In the genomic region with DNA sequence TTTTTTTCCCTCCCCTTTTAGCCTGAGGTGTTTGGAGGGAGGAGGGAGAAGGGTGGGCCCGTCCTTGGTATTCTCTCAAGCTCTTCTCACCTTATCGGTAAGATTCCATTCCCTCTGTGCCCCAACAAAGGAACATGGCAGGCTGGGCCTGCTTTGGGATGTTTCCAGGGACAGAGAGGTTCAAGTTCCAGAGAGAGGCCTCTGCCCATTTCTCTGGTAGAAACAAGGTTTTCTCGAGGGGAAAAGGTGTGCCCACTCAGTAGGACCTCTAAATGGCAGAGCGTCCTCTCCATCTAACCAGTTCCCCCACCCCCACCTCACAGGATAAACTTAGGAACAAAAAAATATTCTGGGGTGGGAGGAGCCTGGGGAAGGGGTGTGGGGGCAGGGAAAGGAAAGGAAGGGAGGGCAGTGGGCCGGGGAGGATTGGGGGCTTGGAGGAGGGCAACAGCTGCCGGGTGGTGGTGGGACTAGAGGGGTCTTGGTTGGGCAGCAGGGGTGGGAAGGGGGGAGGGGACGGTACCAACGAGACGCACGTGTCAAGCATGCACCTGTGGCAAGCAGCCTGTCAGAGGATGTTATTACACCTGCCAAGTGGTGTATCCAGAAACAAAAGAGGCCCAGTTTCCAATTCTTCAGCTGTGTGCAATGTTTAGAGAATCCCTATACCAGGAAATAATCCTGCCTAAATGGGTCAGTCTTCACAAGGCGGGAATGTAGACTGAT, we compare ENCODE assay signal across 8 cellular contexts. TPM values are rescaled to one million over a fixed set of nuclear protein-coding genes. Genes with fewer than 3 reads are reported as not detected.
DNase-seq lines count a peak whose midpoint lies in the region; ATAC-seq and TF ChIP-seq lines count a peak whose summit lies in the region.

No MANE protein-coding gene starts in this region.

- peak overlapping the region; percentile 98 for H3K4me3 Mint-ChIP-seq in activated T-cell treated with anti-CD3 and anti-CD28 coated beads, Interleukin-2, amount 50 U/mL, for 4 hours

- in situ Hi-C loops in GM13976 (cut with MboI; ENCODE audit: low sequenced_read_pairs, unreplicated experiment) = no loop called here

- peaks cover 46% of the 10 kb centered on the region for H3K4me1 Mint-ChIP-seq in activated T-cell treated with anti-CD3 and anti-CD28 coated beads, Interleukin-2, amount 50 U/mL, for 4 hours (ENCODE audit: low read depth)

- H3K9me3 Mint-ChIP-seq in activated T-cell treated with anti-CD3 and anti-CD28 coated beads, Interleukin-2, amount 50 U/mL, for 4 hours = no peaks in the 10 kb centered on the region

- peak overlapping the region; percentile 80 for H3K4me3 ChIP-seq in skeletal muscle cell (ENCODE audit: low read depth, low read length)

- H3K27me3 Mint-ChIP-seq in activated T-cell treated with anti-CD3 and anti-CD28 coated beads, Interleukin-2, amount 50 U/mL, for 4 hours (ENCODE audit: low read depth) = no peaks in the 10 kb centered on the region

- peak; percentile 92 for DNase-seq in NCI-H2029 (lab: John Stamatoyannopoulos, UW)
- peak; percentile 25 for DNase-seq in activated T-cell treated with anti-CD3 and anti-CD28 coated beads, Interleukin-2, amount 50 U/mL, for 4 hours
- DNase-seq in hepatic stellate cell (ENCODE audit: low spot score) = peak; percentile 38
- peak; percentile 48 for DNase-seq in skeletal muscle cell (ENCODE audit: low read depth)
- DNase-seq in inferior parietal cortex (ENCODE audit: extremely low spot score) = no peak
- DNase-seq in GM13976 (ENCODE audit: low spot score) = no peak

- H3K36me3 Mint-ChIP-seq in activated T-cell treated with anti-CD3 and anti-CD28 coated beads, Interleukin-2, amount 50 U/mL, for 4 hours (ENCODE audit: insufficient read depth) = peaks cover 31% of the 10 kb centered on the region

- ATAC-seq in activated T-cell treated with anti-CD3 and anti-CD28 coated beads, Interleukin-2, amount 50 U/mL, for 4 hours = no peak
- no peak for ATAC-seq in GM21576 (IDR thresholded peaks at IDR 0.05; ENCODE audit: unreplicated experiment)

- peak overlapping the region; percentile 98 for H3K9ac ChIP-seq in ES-I3 (ENCODE audit: low read depth, low read length)

- H3K4me1 ChIP-seq in ES-I3 (ENCODE audit: insufficient read depth, low read length) = peaks cover 11% of the 10 kb centered on the region

- TF ChIP-seq CTCF in GM13976 (IDR thresholded peaks at IDR 0.05; ENCODE audit: borderline replicate concordance, control extremely low read depth, extremely low read depth, insufficient read depth, missing control alignments) = no peak

- H3K36me3 ChIP-seq in ES-I3 (ENCODE audit: insufficient read depth, low read length) = peaks cover 8% of the 10 kb centered on the region

- no peaks in the 10 kb centered on the region; the same call in 1 of the 2 replicates for H3K9me3 ChIP-seq in ES-I3 (ENCODE audit: control insufficient read depth, insufficient read depth, low read length)

RNA-seq across cellular contexts. Expression of a gene that starts 2.1 kb away (rescaled TPM):
- 100 to 1,000 TPM; 427 to 493 (median 462) TPM for total RNA-seq in activated T-cell treated with anti-CD3 and anti-CD28 coated beads, Interleukin-2, amount 50 U/mL, for 4 hours

Comparison
In these comparisons a context has a peak if more than half of its experiments do, and no peak if none do; other contexts are left out.
1. DNase-seq: peak in NCI-H2029 (single experiment), activated T-cell treated with anti-CD3 and anti-CD28 coated beads, Interleukin-2, amount 50 U/mL, for 4 hours (single experiment), hepatic stellate cell (single experiment) and skeletal muscle cell (single experiment); none in inferior parietal cortex (single experiment) and GM13976 (single experiment).